1 cellular context compared by ENCODE assay signal in the genomic region with DNA sequence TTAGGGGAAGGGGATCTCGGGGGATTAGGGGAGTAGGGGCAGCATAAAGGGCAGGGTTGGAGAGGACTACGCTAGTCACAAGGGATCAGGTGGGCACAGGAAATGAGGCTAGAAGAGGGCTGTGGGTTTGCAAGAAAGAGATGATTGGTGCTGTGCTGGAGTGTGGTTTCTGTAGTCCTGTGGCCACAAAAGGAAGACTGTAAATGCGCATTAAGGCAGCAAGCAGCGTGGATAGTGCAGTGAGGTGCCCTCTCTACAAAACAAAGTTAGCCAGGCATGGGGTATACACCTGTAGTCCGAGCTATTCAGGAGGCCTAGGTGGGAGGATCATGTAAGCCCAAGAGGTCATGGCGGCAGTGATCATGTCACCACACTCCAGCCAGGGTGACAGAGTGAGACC.
A peak's percentile ranks its signal among the peaks of the same experiment; 100 is the strongest.
TF ChIP-seq lines count a peak whose summit lies in the region.

No MANE protein-coding gene starts in this region.

TF ChIP-seq in GM12878, 131 proteins besides CTCF, POLR2A, EP300 and RAD21:
- TF ChIP-seq RFX5 (IDR thresholded peaks at IDR 0.05; ENCODE audit: low read depth, low read length) (no peak), POLR2AphosphoS2 (IDR thresholded peaks at IDR 0.05; ENCODE audit: low read depth, low read length) (0 out of 2 replicates have a peak, but pooled peaks have one; percentile 42), RUNX3 (IDR thresholded peaks at IDR 0.05; ENCODE audit: low read length) (peak; percentile 50), NBN (IDR thresholded peaks at IDR 0.05) (no peak)
